ENCODE assay signal across 8 cellular contexts in the genomic region with DNA sequence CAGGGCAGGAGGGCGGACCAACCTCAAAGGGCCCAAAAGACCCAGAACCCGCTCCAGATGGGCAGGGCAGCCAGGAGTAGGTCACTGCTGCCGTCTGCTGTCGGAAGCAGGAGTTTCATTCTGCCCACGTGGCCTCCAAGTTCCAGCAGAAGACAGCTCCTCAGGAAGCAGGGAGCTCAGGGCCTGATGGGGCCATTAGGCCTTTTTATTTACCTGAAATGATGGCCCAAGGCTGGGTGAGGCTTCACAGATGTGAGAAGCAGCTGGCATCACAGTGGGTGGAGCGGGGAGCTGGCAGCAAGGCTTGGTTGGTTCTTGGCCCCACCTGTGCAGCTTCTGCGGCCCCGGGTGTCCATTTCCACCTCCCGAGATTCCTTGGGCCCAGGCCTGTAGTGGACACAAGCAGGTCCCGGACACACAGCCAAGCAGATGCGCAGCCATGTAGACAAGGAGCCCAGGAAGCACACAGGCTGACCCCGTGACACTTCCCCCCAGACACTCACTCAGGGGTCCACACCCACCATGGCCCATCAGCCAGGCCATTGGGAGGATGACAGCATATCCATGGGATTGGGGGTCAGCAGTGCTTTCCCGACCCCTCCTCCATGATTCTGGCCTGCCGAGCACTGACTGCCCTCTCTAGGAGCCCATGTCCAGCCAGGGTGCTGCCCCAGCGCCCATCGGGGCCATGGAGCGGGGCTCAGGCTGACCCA. TPM values are rescaled to one million over a fixed set of nuclear protein-coding genes. Genes with fewer than 3 reads are reported as not detected.
A peak's percentile ranks its signal among the peaks of the same experiment; 100 is the strongest.
DNase-seq lines count a peak whose midpoint lies in the region; ATAC-seq and TF ChIP-seq lines count a peak whose summit lies in the region.

No MANE protein-coding gene starts in this region.

- peaks cover 6% of the 10 kb centered on the region for H3K36me3 ChIP-seq in CD4-positive, alpha-beta memory T cell (ENCODE audit: insufficient read depth, low read length)
- H3K36me3 ChIP-seq in esophagus squamous epithelium: no peaks in the 10 kb centered on the region
- no peaks in the 10 kb centered on the region for H3K36me3 ChIP-seq in osteoblast (ENCODE audit: insufficient read depth, low read length)

- H2AFZ ChIP-seq in osteoblast (ENCODE audit: low read length): no peak overlapping the region

- intact Hi-C loops in CD4-positive, alpha-beta memory T cell (cut with micrococcal nuclease): no loop called here
- intact Hi-C loops in esophagus squamous epithelium (cut with DNase I): no loop called here

- H3K27me3 Mint-ChIP-seq in CD4-positive, alpha-beta memory T cell: no peaks in the 10 kb centered on the region

- no peak overlapping the region for H3K4me2 ChIP-seq in osteoblast (ENCODE audit: insufficient read depth, low read length)

- peaks cover 0 to 5% of the 10 kb centered on the region in 2 donors for H3K36me3 Mint-ChIP-seq in CD4-positive, alpha-beta memory T cell

- 15 to 40% methylated on average over 4 of the region's 17 CpGs for WGBS in esophagus squamous epithelium, 2 donors

- H3K27me3 ChIP-seq in CD4-positive, alpha-beta memory T cell (ENCODE audit: insufficient read depth, low read length): no peaks in the 10 kb centered on the region
- peaks cover 0 to 3% (median 0%) of the 10 kb centered on the region in 4 donors for H3K27me3 ChIP-seq in esophagus squamous epithelium
- no peaks in the 10 kb centered on the region for H3K27me3 ChIP-seq in osteoblast (ENCODE audit: insufficient read depth, low read length)

- H3K4me1 ChIP-seq in CD4-positive, alpha-beta memory T cell (ENCODE audit: insufficient read depth, low read length): no peaks in the 10 kb centered on the region
- H3K4me1 ChIP-seq in esophagus squamous epithelium: peaks cover 10 to 29% (median 21%) of the 10 kb centered on the region in 3 donors
- H3K4me1 ChIP-seq in osteoblast (ENCODE audit: insufficient read depth, low read length): no peaks in the 10 kb centered on the region

- TF ChIP-seq CTCF in esophagus squamous epithelium (IDR thresholded peaks at IDR 0.05): peak; percentile 26 to 76 (median 66)
- peak; percentile 84 for TF ChIP-seq CTCF in osteoblast (IDR thresholded peaks at IDR 0.05; ENCODE audit: extremely low read depth, low read depth, low read length)

- H3K79me2 ChIP-seq in osteoblast (ENCODE audit: insufficient read depth, low read length): no peaks in the 10 kb centered on the region

- H3K4me3 Mint-ChIP-seq in CD4-positive, alpha-beta memory T cell: no peak overlapping the region

- POLR2A ChIA-PET in CD4-positive, alpha-beta memory T cell (lab: Charles Lee; ENCODE audit: partially characterized antibody): no interaction called here

- H3K27ac ChIP-seq in CD4-positive, alpha-beta memory T cell (ENCODE audit: low read depth, low read length): no peak overlapping the region
- H3K27ac ChIP-seq in esophagus squamous epithelium (no peak overlapping the region), osteoblast (ENCODE audit: low read depth, low read length) (no peak overlapping the region)

- CTCF ChIA-PET in CD4-positive, alpha-beta memory T cell (lab: Charles Lee; ENCODE audit: partially characterized antibody): interaction anchor here (1.2 kb wide), 1 partner anchor 278 kb away, joined by 3 read pairs; no protein-coding TSS in a partner anchor

- DNase-seq in CD4-positive, alpha-beta memory T cell: no peak
- DNase-seq in NCI-H226: peak; percentile 41
- DNase-seq in esophagus squamous epithelium (lab: John Stamatoyannopoulos, UW): no peak
- peak; percentile 98 for DNase-seq in osteoblast (ENCODE audit: insufficient read length, low spot score, missing footprints)
- DNase-seq in left lobe of liver (ENCODE audit: low spot score): no peak
- no peak for DNase-seq in NCI-H2029 (lab: John Stamatoyannopoulos, UW)
- no peak for DNase-seq in foreskin melanocyte

- ATAC-seq in left lobe of liver (no peak), GM19023 (IDR thresholded peaks at IDR 0.05; ENCODE audit: unreplicated experiment) (no peak)

- TF ChIP-seq POLR2A in esophagus squamous epithelium (IDR thresholded peaks at IDR 0.05): no peak

- peaks cover 2% of the 10 kb centered on the region for H4K20me1 ChIP-seq in osteoblast (ENCODE audit: insufficient read depth, low read length)

- peaks cover 0 to 9% (median 0%) of the 10 kb centered on the region in 8 donors for H3K9me3 Mint-ChIP-seq in CD4-positive, alpha-beta memory T cell

- H3K4me1 Mint-ChIP-seq in CD4-positive, alpha-beta memory T cell: peaks cover 0 to 14% (median 5%) of the 10 kb centered on the region in 4 donors

- H3K27ac Mint-ChIP-seq in CD4-positive, alpha-beta memory T cell: peak overlapping the region in 4 of 7 donors; percentile 25 to 77 (median 62)

- H3K4me3 ChIP-seq in CD4-positive, alpha-beta memory T cell (ENCODE audit: low read length in 2 of 2): no peak overlapping the region
- H3K4me3 ChIP-seq in esophagus squamous epithelium (no peak overlapping the region), osteoblast (ENCODE audit: insufficient read depth, low read length) (no peak overlapping the region)

- H3K9me3 ChIP-seq in CD4-positive, alpha-beta memory T cell (ENCODE audit: control insufficient read depth in 1 of 2, low read length in 2 of 2): no peaks in the 10 kb centered on the region
- H3K9me3 ChIP-seq in esophagus squamous epithelium: no peaks in the 10 kb centered on the region
- H3K9me3 ChIP-seq in osteoblast (ENCODE audit: low read depth, low read length): no peaks in the 10 kb centered on the region

RNA-seq across cellular contexts. Expression of gene C13orf46, which starts 26.4 kb away (rescaled TPM):
- total RNA-seq in CD4-positive, alpha-beta memory T cell: 10 to 100 TPM; 13.9 to 14.2 TPM
- 1 to 10 TPM in 1 of 2 donors, not detected in 1; 1.5 TPM for polyA plus RNA-seq in CD4-positive, alpha-beta memory T cell
- total RNA-seq in esophagus squamous epithelium (not detected), osteoblast (0.36 and 0.59 TPM in 2 replicates), left lobe of liver (1.1 TPM)

Comparison
In these comparisons a context has a peak if more than half of its experiments do, and no peak if none do; other contexts are left out.
1. DNase-seq: peak in NCI-H226 (single experiment) and osteoblast (single experiment); none in CD4-positive, alpha-beta memory T cell (0 of 5), esophagus squamous epithelium (single experiment), left lobe of liver (single experiment), NCI-H2029 (single experiment) and foreskin melanocyte (single experiment).